13 cellular contexts compared by ENCODE assay signal in the genomic region with DNA sequence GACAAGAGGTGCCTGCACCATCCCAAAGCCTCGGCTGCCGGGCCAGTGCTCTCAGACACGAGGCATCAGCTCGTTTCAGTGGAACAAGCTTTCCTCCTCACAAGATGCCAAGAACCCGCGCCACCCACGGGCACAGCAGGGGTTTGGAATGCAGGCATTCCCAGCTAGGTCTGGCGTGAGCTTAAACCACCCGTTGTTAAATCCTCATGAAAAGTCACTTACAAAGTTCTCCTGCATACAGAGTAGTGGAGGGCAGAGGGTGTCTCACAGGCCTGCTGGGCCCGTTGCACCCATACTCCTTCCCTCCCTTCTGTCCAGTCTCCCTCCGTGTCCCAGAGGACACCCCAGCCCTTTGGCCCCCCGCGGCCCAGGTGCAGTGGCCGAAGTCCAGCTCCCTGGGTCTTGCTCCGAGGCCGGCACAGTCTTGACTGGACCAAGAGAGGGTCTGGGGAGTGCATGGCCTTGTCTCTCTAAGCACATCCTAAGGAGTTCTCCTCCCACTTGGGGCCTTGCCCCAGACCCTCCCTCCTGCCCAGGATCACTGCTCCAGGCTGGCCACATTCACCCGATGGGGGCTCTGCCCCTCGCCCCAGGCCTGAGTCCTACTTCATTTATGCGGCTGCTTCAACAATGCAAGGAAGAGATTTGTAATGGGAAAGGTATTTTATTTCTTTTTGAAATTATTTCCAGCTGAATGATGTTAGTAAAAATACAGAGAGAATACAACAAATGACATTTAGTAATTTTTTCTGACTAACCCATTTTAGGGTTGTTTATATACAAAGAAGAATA. TPM values are rescaled to one million over a fixed set of nuclear protein-coding genes. Genes with fewer than 3 reads are reported as not detected.
DNase-seq lines count a peak whose midpoint lies in the region; ATAC-seq and TF ChIP-seq lines count a peak whose summit lies in the region.
"Had no signal": no experiment of that assay in that cellular context is flagged by ENCODE, and none has a peak within 500 bp of the region (broad histone marks: within the 10 kb centered on the region; RNA-seq: fewer than 3 reads in every experiment).

No MANE protein-coding gene starts in this region.

- no peak overlapping the region for H3K4me3 ChIP-seq in GM23338
- peak overlapping the region; percentile 30 for H3K4me3 ChIP-seq in SK-N-MC
- H3K4me3 ChIP-seq in right atrium auricular region: no peak overlapping the region
- H3K4me3 ChIP-seq: stomach had no signal

- H3F3A ChIP-seq in GM23338 (replicated peaks; ENCODE audit: low read depth): 0 out of 2 replicates have a peak, but pooled peaks cover 5% of the 10 kb centered on the region

- H2AFZ ChIP-seq in GM23338: no peak overlapping the region; the same call in 1 of the 2 replicates

- H3K4me1 Mint-ChIP-seq in GM23338: peaks cover 16% of the 10 kb centered on the region; the same call in 2 of the 3 replicates
- H3K4me1 Mint-ChIP-seq in activated T-cell treated with anti-CD3 and anti-CD28 coated beads, Interleukin-2, amount 50 U/mL, for 72 hours (ENCODE audit: low read depth): no peaks in the 10 kb centered on the region
- H3K4me1 Mint-ChIP-seq: naive thymus-derived CD8-positive, alpha-beta T cell had no signal

- peaks cover 15% of the 10 kb centered on the region for H3K27me3 Mint-ChIP-seq in GM23338 (ENCODE audit: insufficient read depth, low read depth, poor library complexity)
- no peaks in the 10 kb centered on the region for H3K27me3 Mint-ChIP-seq in activated T-cell treated with anti-CD3 and anti-CD28 coated beads, Interleukin-2, amount 50 U/mL, for 72 hours (ENCODE audit: low read depth)
- H3K27me3 Mint-ChIP-seq: activated CD8-positive, alpha-beta T cell treated with anti-CD3 and anti-CD28 coated beads for 36 hours; activated naive CD8-positive, alpha-beta T cell treated with anti-CD3 and anti-CD28 coated beads, Interleukin-2, amount 50 U/mL, for 24 hours had no signal

- no peaks in the 10 kb centered on the region for H3K9me3 Mint-ChIP-seq in GM23338
- H3K9me3 Mint-ChIP-seq in activated T-cell treated with anti-CD3 and anti-CD28 coated beads, Interleukin-2, amount 50 U/mL, for 72 hours: no peaks in the 10 kb centered on the region
- H3K9me3 Mint-ChIP-seq: activated CD8-positive, alpha-beta T cell treated with anti-CD3 and anti-CD28 coated beads for 36 hours; activated naive CD8-positive, alpha-beta T cell treated with anti-CD3 and anti-CD28 coated beads, Interleukin-2, amount 50 U/mL, for 24 hours; naive thymus-derived CD8-positive, alpha-beta T cell had no signal

- no peaks in the 10 kb centered on the region for H3K79me2 ChIP-seq in GM23338 (replicated peaks; ENCODE audit: insufficient read depth)

- H3K27ac ChIP-seq in GM23338 (ENCODE audit: low read depth) (no peak overlapping the region), SK-N-MC (peak overlapping the region; percentile 63; the same call in 1 of the 2 replicates), right atrium auricular region (peak overlapping the region; percentile 76 to 99)
- H3K27ac ChIP-seq: stomach had no signal

- no peak overlapping the region for H3K4me3 Mint-ChIP-seq in GM23338
- H3K4me3 Mint-ChIP-seq in activated T-cell treated with anti-CD3 and anti-CD28 coated beads, Interleukin-2, amount 50 U/mL, for 72 hours: no peak overlapping the region
- H3K4me3 Mint-ChIP-seq: activated CD8-positive, alpha-beta T cell treated with anti-CD3 and anti-CD28 coated beads for 36 hours; activated naive CD8-positive, alpha-beta T cell treated with anti-CD3 and anti-CD28 coated beads, Interleukin-2, amount 50 U/mL, for 24 hours; naive thymus-derived CD8-positive, alpha-beta T cell had no signal

- no peaks in the 10 kb centered on the region for H3K9me3 ChIP-seq in SK-N-MC (ENCODE audit: low read depth, low read length)
- no peaks in the 10 kb centered on the region for H3K9me3 ChIP-seq in right atrium auricular region
- H3K9me3 ChIP-seq: stomach had no signal

- H3K4me1 ChIP-seq in GM23338 (ENCODE audit: insufficient read depth) (peaks cover 11% of the 10 kb centered on the region; the same call in 1 of the 2 replicates), right atrium auricular region (peaks cover 0 to 39% of the 10 kb centered on the region in 2 donors)

- ATAC-seq in GM23338: peak; percentile 13
- ATAC-seq in sciatic nerve: peak; percentile 38
- no peak for ATAC-seq in HG02973 (IDR thresholded peaks at IDR 0.05; ENCODE audit: unreplicated experiment)
- no peak for ATAC-seq in activated T-cell treated with anti-CD3 and anti-CD28 coated beads, Interleukin-2, amount 50 U/mL, for 72 hours (replicated peaks in 1 of 2)
- ATAC-seq: activated CD8-positive, alpha-beta T cell treated with anti-CD3 and anti-CD28 coated beads for 36 hours; activated naive CD8-positive, alpha-beta T cell treated with anti-CD3 and anti-CD28 coated beads, Interleukin-2, amount 50 U/mL, for 24 hours; naive thymus-derived CD8-positive, alpha-beta T cell had no signal

- no peak for TF ChIP-seq CTCF in GM23338 (conservative IDR thresholded peaks at IDR 0.05; ENCODE audit: low read depth in 2 of 2)
- TF ChIP-seq CTCF in right atrium auricular region (IDR thresholded peaks at IDR 0.05): no peak

- no peaks in the 10 kb centered on the region for H3K9me2 ChIP-seq in GM23338 (ENCODE audit: insufficient read depth)

- no peaks in the 10 kb centered on the region for H3K36me3 Mint-ChIP-seq in GM23338 (ENCODE audit: low read depth)
- H3K36me3 Mint-ChIP-seq in activated T-cell treated with anti-CD3 and anti-CD28 coated beads, Interleukin-2, amount 50 U/mL, for 72 hours (ENCODE audit: insufficient read depth in 2 of 2): no peaks in the 10 kb centered on the region
- H3K36me3 Mint-ChIP-seq: naive thymus-derived CD8-positive, alpha-beta T cell had no signal

- DNase-seq in GM23338 (ENCODE audit: low spot score) (no peak), SK-N-MC (ENCODE audit: low read depth, low spot score) (no peak), right atrium auricular region (ENCODE audit: low spot score) (no peak), sciatic nerve (ENCODE audit: low spot score) (no peak), cerebellar nuclear complex (lab: John Stamatoyannopoulos, UW) (no peak), NCI-H524 (lab: John Stamatoyannopoulos, UW) (no peak)
- DNase-seq in activated T-cell treated with anti-CD3 and anti-CD28 coated beads, Interleukin-2, amount 50 U/mL, for 72 hours: no peak
- DNase-seq: activated CD8-positive, alpha-beta T cell treated with anti-CD3 and anti-CD28 coated beads for 36 hours; activated naive CD8-positive, alpha-beta T cell treated with anti-CD3 and anti-CD28 coated beads, Interleukin-2, amount 50 U/mL, for 24 hours; naive thymus-derived CD8-positive, alpha-beta T cell; stomach; T-helper 2 cell had no signal

- H3K9ac ChIP-seq in SK-N-MC (ENCODE audit: insufficient read length): peak overlapping the region; percentile 35

- no peaks in the 10 kb centered on the region for H3K36me3 ChIP-seq in GM23338 (ENCODE audit: insufficient read depth)
- no peaks in the 10 kb centered on the region for H3K36me3 ChIP-seq in SK-N-MC (ENCODE audit: insufficient read depth, low read length)
- no peaks in the 10 kb centered on the region for H3K36me3 ChIP-seq in right atrium auricular region
- H3K36me3 ChIP-seq: stomach had no signal

- no peak overlapping the region for H3K4me2 ChIP-seq in GM23338

- intact Hi-C loops in sciatic nerve (cut with DNase I): no loop called here

- no peaks in the 10 kb centered on the region for H4K20me1 ChIP-seq in GM23338 (replicated peaks; ENCODE audit: insufficient read depth)

- no peak overlapping the region for H3K27ac Mint-ChIP-seq in GM23338
- H3K27ac Mint-ChIP-seq in activated T-cell treated with anti-CD3 and anti-CD28 coated beads, Interleukin-2, amount 50 U/mL, for 72 hours: no peak overlapping the region
- H3K27ac Mint-ChIP-seq: activated CD8-positive, alpha-beta T cell treated with anti-CD3 and anti-CD28 coated beads for 36 hours; activated naive CD8-positive, alpha-beta T cell treated with anti-CD3 and anti-CD28 coated beads, Interleukin-2, amount 50 U/mL, for 24 hours; naive thymus-derived CD8-positive, alpha-beta T cell had no signal

- H3K27me3 ChIP-seq in GM23338 (ENCODE audit: insufficient read depth) (no peaks in the 10 kb centered on the region), right atrium auricular region (no peaks in the 10 kb centered on the region)

TF ChIP-seq in GM23338, 12 proteins besides CTCF, POLR2A, EP300 and RAD21 (continues in another document):
- TF ChIP-seq, protein P1, sequence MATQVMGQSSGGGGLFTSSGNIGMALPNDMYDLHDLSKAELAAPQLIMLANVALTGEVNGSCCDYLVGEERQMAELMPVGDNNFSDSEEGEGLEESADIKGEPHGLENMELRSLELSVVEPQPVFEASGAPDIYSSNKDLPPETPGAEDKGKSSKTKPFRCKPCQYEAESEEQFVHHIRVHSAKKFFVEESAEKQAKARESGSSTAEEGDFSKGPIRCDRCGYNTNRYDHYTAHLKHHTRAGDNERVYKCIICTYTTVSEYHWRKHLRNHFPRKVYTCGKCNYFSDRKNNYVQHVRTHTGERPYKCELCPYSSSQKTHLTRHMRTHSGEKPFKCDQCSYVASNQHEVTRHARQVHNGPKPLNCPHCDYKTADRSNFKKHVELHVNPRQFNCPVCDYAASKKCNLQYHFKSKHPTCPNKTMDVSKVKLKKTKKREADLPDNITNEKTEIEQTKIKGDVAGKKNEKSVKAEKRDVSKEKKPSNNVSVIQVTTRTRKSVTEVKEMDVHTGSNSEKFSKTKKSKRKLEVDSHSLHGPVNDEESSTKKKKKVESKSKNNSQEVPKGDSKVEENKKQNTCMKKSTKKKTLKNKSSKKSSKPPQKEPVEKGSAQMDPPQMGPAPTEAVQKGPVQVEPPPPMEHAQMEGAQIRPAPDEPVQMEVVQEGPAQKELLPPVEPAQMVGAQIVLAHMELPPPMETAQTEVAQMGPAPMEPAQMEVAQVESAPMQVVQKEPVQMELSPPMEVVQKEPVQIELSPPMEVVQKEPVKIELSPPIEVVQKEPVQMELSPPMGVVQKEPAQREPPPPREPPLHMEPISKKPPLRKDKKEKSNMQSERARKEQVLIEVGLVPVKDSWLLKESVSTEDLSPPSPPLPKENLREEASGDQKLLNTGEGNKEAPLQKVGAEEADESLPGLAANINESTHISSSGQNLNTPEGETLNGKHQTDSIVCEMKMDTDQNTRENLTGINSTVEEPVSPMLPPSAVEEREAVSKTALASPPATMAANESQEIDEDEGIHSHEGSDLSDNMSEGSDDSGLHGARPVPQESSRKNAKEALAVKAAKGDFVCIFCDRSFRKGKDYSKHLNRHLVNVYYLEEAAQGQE (IDR thresholded peaks at IDR 0.05; ENCODE audit: unreplicated experiment): no peak

RNA-seq across cellular contexts. Expression of a gene that starts 35.2 kb away (rescaled TPM):
- total RNA-seq in GM23338 (2014; rRNA removed; shearing (Covaris generic)): 33.9 and 56.2 TPM in 2 replicates
- 55.7 and 61.8 TPM in 2 replicates for polyA plus RNA-seq in GM23338 (2016; fragmentation: Nextera tagmentation; extraction: Ambion mirVana)
- total RNA-seq in right atrium auricular region (1 to 10 TPM in 1 of 2 donors, under 1 TPM in 1; 0.48 to 2.4 TPM), sciatic nerve (6.3 TPM)
- total RNA-seq in activated T-cell treated with anti-CD3 and anti-CD28 coated beads, Interleukin-2, amount 50 U/mL, for 72 hours: 1 to 10 TPM in 1 of 2 donors, under 1 TPM in 1; 0.79 to 2.5 TPM
- total RNA-seq: activated CD8-positive, alpha-beta T cell treated with anti-CD3 and anti-CD28 coated beads for 36 hours; naive thymus-derived CD8-positive, alpha-beta T cell had no signal
- polyA plus RNA-seq: naive thymus-derived CD8-positive, alpha-beta T cell had no signal

RNA-seq across cellular contexts. Expression of a gene that starts 54.1 kb away (rescaled TPM):
- total RNA-seq in GM23338 (2014; rRNA removed; shearing (Covaris generic)): 0.80 and 1.3 TPM in 2 replicates
- polyA plus RNA-seq in GM23338 (2016; fragmentation: Nextera tagmentation; extraction: Ambion mirVana): 0.96 and 1.0 TPM in 2 replicates
- total RNA-seq in right atrium auricular region (100 to 1,000 TPM; 222 to 329 TPM), sciatic nerve (14.5 TPM)
- 1 to 10 TPM; 1.4 to 2.1 TPM for total RNA-seq in activated T-cell treated with anti-CD3 and anti-CD28 coated beads, Interleukin-2, amount 50 U/mL, for 72 hours

Comparison
In these comparisons a context has a peak if more than half of its experiments do, and no peak if none do; other contexts are left out.
1. ATAC-seq: peak in GM23338 (single experiment) and sciatic nerve (single experiment); none in HG02973 (single experiment) and activated T-cell treated with anti-CD3 and anti-CD28 coated beads, Interleukin-2, amount 50 U/mL, for 72 hours (0 of 2).
2. RNA of a gene that starts 54.1 kb away (total RNA-seq): 222 to 329 TPM in right atrium auricular region; 14.5 TPM in sciatic nerve (single experiment), 1.4 to 2.1 TPM in activated T-cell treated with anti-CD3 and anti-CD28 coated beads, Interleukin-2, amount 50 U/mL, for 72 hours and 0.80 to 1.3 TPM in GM23338; every median in the first group is over 10 times any median in the second.